In genomic region chr2:23378496-23378895, GRCh38 we compare ENCODE assay signal across 25 cellular contexts.
"Had no signal": no experiment of that assay in that cellular context is flagged by ENCODE, and none has a peak within 500 bp of the region (broad histone marks: within the 10 kb centered on the region; RNA-seq: fewer than 3 reads in every experiment).

No MANE protein-coding gene starts in this region.

- H3K4me3 Mint-ChIP-seq: activated CD4-positive, alpha-beta memory T cell treated with anti-CD3 and anti-CD28 coated beads for 36 hours; activated CD4-positive, alpha-beta T cell treated with anti-CD3 and anti-CD28 coated beads, Interleukin-2, amount 10 ng/mL, durations not matched to agents 7 days and 5 days; activated naive CD4-positive, alpha-beta T cell treated with anti-CD3 and anti-CD28 coated beads for 36 hours; activated naive CD8-positive, alpha-beta T cell treated with anti-CD3 and anti-CD28 coated beads for 36 hours; activated T-cell treated with anti-CD3 and anti-CD28 coated beads, Interleukin-2, amount 50 U/mL, for 4 hours; T-cell had no signal

- H3K27me3 ChIP-seq: brain microvascular endothelial cell had no signal

- H3K9me3 Mint-ChIP-seq: activated CD4-positive, alpha-beta memory T cell treated with anti-CD3 and anti-CD28 coated beads for 36 hours; activated naive CD4-positive, alpha-beta T cell treated with anti-CD3 and anti-CD28 coated beads for 36 hours; activated naive CD8-positive, alpha-beta T cell treated with anti-CD3 and anti-CD28 coated beads for 36 hours; activated T-cell treated with anti-CD3 and anti-CD28 coated beads, Interleukin-2, amount 50 U/mL, for 4 hours; T-cell had no signal

- H3K36me3 ChIP-seq: brain microvascular endothelial cell had no signal

- H3K4me2 ChIP-seq: PC-9 had no signal

- H3K27ac ChIP-seq: brain microvascular endothelial cell, PC-9, SK-N-MC, VCaP had no signal

- ATAC-seq: activated T-cell treated with anti-CD3 and anti-CD28 coated beads, Interleukin-2, amount 50 U/mL, for 4 hours; Right ventricle myocardium inferior; T-cell had no signal

- H3K4me3 ChIP-seq: PC-9, SK-N-MC had no signal

- H3K36me3 Mint-ChIP-seq: activated CD4-positive, alpha-beta memory T cell treated with anti-CD3 and anti-CD28 coated beads for 36 hours; activated naive CD8-positive, alpha-beta T cell treated with anti-CD3 and anti-CD28 coated beads for 36 hours; T-cell had no signal

- DNase-seq: activated CD4-positive, alpha-beta memory T cell treated with anti-CD3 and anti-CD28 coated beads for 36 hours; activated CD4-positive, alpha-beta T cell treated with anti-CD3 and anti-CD28 coated beads, Interleukin-2, amount 10 ng/mL, durations not matched to agents 7 days and 5 days; activated CD4-positive, CD25-positive, alpha-beta regulatory T cell; activated CD8-positive, alpha-beta memory T cell treated with anti-CD3 and anti-CD28 coated beads for 24 hours; activated gamma-delta T cell; activated naive CD4-positive, alpha-beta T cell treated with anti-CD3 and anti-CD28 coated beads for 36 hours; activated naive CD8-positive, alpha-beta T cell treated with anti-CD3 and anti-CD28 coated beads for 36 hours; activated T-cell treated with anti-CD3 and anti-CD28 coated beads, Interleukin-2, amount 50 U/mL, for 4 hours; brain microvascular endothelial cell; caudate nucleus; KG1; MM.1S; NCI-H1105; NCI-H1436; NCI-H1694 treated with DMSO at 0.1 percent for 48 hours; NCI-H2029 treated with DMSO at 0.1 percent for 48 hours; NCI-H510A treated with DMSO at 0.1 percent for 48 hours; NCI-H69; PC-9; T-cell; T-helper 2 cell; T1000 had no signal

- H3K27ac Mint-ChIP-seq: activated CD4-positive, alpha-beta memory T cell treated with anti-CD3 and anti-CD28 coated beads for 36 hours; activated CD4-positive, alpha-beta T cell treated with anti-CD3 and anti-CD28 coated beads, Interleukin-2, amount 10 ng/mL, durations not matched to agents 7 days and 5 days; activated naive CD4-positive, alpha-beta T cell treated with anti-CD3 and anti-CD28 coated beads for 36 hours; activated naive CD8-positive, alpha-beta T cell treated with anti-CD3 and anti-CD28 coated beads for 36 hours; T-cell had no signal

- H2AFZ ChIP-seq: PC-9 had no signal
